In genomic region chr17:48593840-48594411, GRCh38 we compare ENCODE assay signal across 9 cellular contexts. TPM values are rescaled to one million over a fixed set of nuclear protein-coding genes. Genes with fewer than 3 reads are reported as not detected.
A peak's percentile ranks its signal among the peaks of the same experiment; 100 is the strongest.
DNase-seq lines count a peak whose midpoint lies in the region; ATAC-seq and TF ChIP-seq lines count a peak whose summit lies in the region.
"Had no signal": no experiment of that assay in that cellular context is flagged by ENCODE, and none has a peak within 500 bp of the region (broad histone marks: within the 10 kb centered on the region; RNA-seq: fewer than 3 reads in every experiment).

No MANE protein-coding gene starts in this region.

- CTCF ChIA-PET in AG04449 (lab: Yijun Ruan, JAX): interaction anchor here (0.7 to 8.4 kb wide), 30 partner anchors 16 to 442 kb away, joined by 3 to 80 read pairs (median 6); partner anchors contain the start of gene HOXB8

- peak overlapping the region; percentile 39 for H3K27ac ChIP-seq in lower lobe of right lung

- DNase-seq in AG04449 (ENCODE audit: low read depth, low spot score) (peak; percentile 63), GM19240 (ENCODE audit: insufficient read length, low spot score) (peak; percentile 78), NCI-H2196 (lab: John Stamatoyannopoulos, UW; ENCODE audit: unreplicated experiment) (peak; percentile 97), lower lobe of right lung (peak; percentile 79)
- DNase-seq in activated CD4-positive, CD25-positive, alpha-beta regulatory T cell (lab: John Stamatoyannopoulos, UW): peak; percentile 61 to 72 (median 70)
- DNase-seq in central memory CD4-positive, alpha-beta T cell: peak; percentile 77
- DNase-seq in stimulated activated CD8-positive, alpha-beta memory T cell treated with anti-CD3 and anti-CD28 coated beads, Interleukin-12 subunit alpha, Interleukin-12 subunit beta, amount 100 ng/mL, for 4 hours (ENCODE audit: low read depth): peak; percentile 64

- peaks cover 5% of the 10 kb centered on the region for H3K36me3 ChIP-seq in lower lobe of right lung

- POLR2A ChIA-PET in AG04449 (lab: Yijun Ruan, JAX): interaction anchor here (0.5 to 3.3 kb wide), 11 partner anchors 11 to 52 kb away, joined by 3 to 14 read pairs (median 5); no protein-coding TSS in a partner anchor

- intact Hi-C loops in lower lobe of right lung (cut with DNase I): no loop called here

- peak overlapping the region; percentile 76 for H3K4me3 ChIP-seq in AG04449 (ENCODE audit: low read depth, low read length)
- peak overlapping the region; percentile 63 for H3K4me3 ChIP-seq in lower lobe of right lung

- no peaks in the 10 kb centered on the region for H3K9me3 ChIP-seq in lower lobe of right lung

- peaks cover 84% of the 10 kb centered on the region for H3K27me3 ChIP-seq in lower lobe of right lung (ENCODE audit: low read depth)

- H3K4me1 ChIP-seq in lower lobe of right lung: peaks cover 38% of the 10 kb centered on the region

- ATAC-seq in lower lobe of right lung: peak; percentile 69 to 82
- ATAC-seq in HG03457 (IDR thresholded peaks at IDR 0.05; ENCODE audit: unreplicated experiment): no peak

- TF ChIP-seq CTCF in AG04449 (IDR thresholded peaks at IDR 0.05; ENCODE audit: insufficient read depth, low read length, missing control alignments) (peak; percentile 99), lower lobe of right lung (IDR thresholded peaks at IDR 0.05) (peak; percentile 92)

RNA-seq across cellular contexts. Expression of gene HOXB5, which starts 0.3 kb away (rescaled TPM):
- total RNA-seq in lower lobe of right lung: 3.9 TPM
- total RNA-seq: temporal lobe had no signal

RNA-seq across cellular contexts. Expression of gene HOXB3, which starts 3.9 kb away (rescaled TPM):
- 11.3 TPM for total RNA-seq in lower lobe of right lung
- total RNA-seq: temporal lobe had no signal

RNA-seq across cellular contexts. Expression of gene HOXB6, which starts 10.9 kb away (rescaled TPM):
- 4.4 TPM for total RNA-seq in lower lobe of right lung
- total RNA-seq: temporal lobe had no signal

RNA-seq across cellular contexts. Expression of gene HOXB4, which starts 15.8 kb away (rescaled TPM):
- 5.8 TPM for total RNA-seq in lower lobe of right lung
- total RNA-seq: temporal lobe had no signal

RNA-seq across cellular contexts. Expression of gene HOXB7, which starts 16.9 kb away (rescaled TPM):
- 2.4 TPM for total RNA-seq in lower lobe of right lung
- total RNA-seq: temporal lobe had no signal
